In genomic region chr1:229430761-229431269, GRCh38 we compare ENCODE assay signal across 8 cellular contexts. TPM values are rescaled to one million over a fixed set of nuclear protein-coding genes. Genes with fewer than 3 reads are reported as not detected.
DNase-seq lines count a peak whose midpoint lies in the region; ATAC-seq, FAIRE-seq and TF ChIP-seq lines count a peak whose summit lies in the region.

No MANE protein-coding gene starts in this region.

- peaks cover 24% of the 10 kb centered on the region for H4K20me1 ChIP-seq in neural progenitor cell (ENCODE audit: low read depth)

- no peaks in the 10 kb centered on the region for H3K9me3 ChIP-seq in neural progenitor cell (ENCODE audit: low read depth)

- no peak overlapping the region for H3K4me3 ChIP-seq in neural progenitor cell

- H3K4me1 ChIP-seq in neural progenitor cell = peaks cover 3% of the 10 kb centered on the region

- DNase-seq in ELR (ENCODE audit: low read depth) = peak; percentile 46
- peak; percentile 62 for DNase-seq in activated CD4-positive, alpha-beta T cell treated with anti-CD3 and anti-CD28 coated beads for 48 hours
- peak; percentile 25 for DNase-seq in fibroblast of gingiva (ENCODE audit: low read depth)
- peak; percentile 92 for DNase-seq in neural progenitor cell (ENCODE audit: low spot score)
- DNase-seq in urothelium cell line (ENCODE audit: low spot score) = no peak
- no peak for DNase-seq in NCI-H1105 (lab: John Stamatoyannopoulos, UW)
- no peak for DNase-seq in NCI-H2029 (lab: John Stamatoyannopoulos, UW)

- no peaks in the 10 kb centered on the region for H3K36me3 ChIP-seq in neural progenitor cell

- H3F3A ChIP-seq in neural progenitor cell (ENCODE audit: low read depth) = peaks cover 5% of the 10 kb centered on the region

- H3K27ac ChIP-seq in neural progenitor cell = no peak overlapping the region

- H3K27me3 Mint-ChIP-seq in neural progenitor cell (ENCODE audit: insufficient read depth, low read depth) = peaks cover 52% of the 10 kb centered on the region

- no peaks in the 10 kb centered on the region for H3K79me2 ChIP-seq in neural progenitor cell (ENCODE audit: low read depth)

- peak overlapping the region; percentile 79 for H3K4me3 Mint-ChIP-seq in neural progenitor cell

- H3K27me3 ChIP-seq in neural progenitor cell = peaks cover 64% of the 10 kb centered on the region

- no peak for TF ChIP-seq CTCF in neural progenitor cell (IDR thresholded peaks at IDR 0.05)

- peaks cover 6% of the 10 kb centered on the region for H3K9me3 Mint-ChIP-seq in neural progenitor cell

- H3K9ac ChIP-seq in neural progenitor cell = no peak overlapping the region

- no peak for ATAC-seq in GM18517 (IDR thresholded peaks at IDR 0.05; ENCODE audit: unreplicated experiment)

- no peak overlapping the region for H3K4me2 ChIP-seq in neural progenitor cell

- H2AFZ ChIP-seq in neural progenitor cell (replicated peaks) = no peak overlapping the region

- peaks cover 14% of the 10 kb centered on the region for H3K4me1 Mint-ChIP-seq in neural progenitor cell

- H3K36me3 Mint-ChIP-seq in neural progenitor cell = no peaks in the 10 kb centered on the region

- no peak overlapping the region for H3K27ac Mint-ChIP-seq in neural progenitor cell

- FAIRE-seq in urothelium cell line (lab: Jason Lieb, UNC) = no peak

RNA-seq across cellular contexts. Expression of gene ACTA1, which starts 3.1 kb away (rescaled TPM):
- total RNA-seq in neural progenitor cell (ENCODE audit: low replicate concordance) = 1.2 and 2.6 TPM in 2 replicates

Comparison
In these comparisons a context has a peak if more than half of its experiments do, and no peak if none do; other contexts are left out.
1. DNase-seq: peak in ELR (single experiment), activated CD4-positive, alpha-beta T cell treated with anti-CD3 and anti-CD28 coated beads for 48 hours (single experiment), fibroblast of gingiva (single experiment) and neural progenitor cell (single experiment); none in urothelium cell line (single experiment), NCI-H1105 (single experiment) and NCI-H2029 (single experiment).